Comparison of ENCODE assay signal across 10 cellular contexts in genomic region chr5:172904312-172904642, GRCh38. TPM values are rescaled to one million over a fixed set of nuclear protein-coding genes. Genes with fewer than 3 reads are reported as not detected.
DNase-seq lines count a peak whose midpoint lies in the region; ATAC-seq and TF ChIP-seq lines count a peak whose summit lies in the region.
"Had no signal": no experiment of that assay in that cellular context is flagged by ENCODE, and none has a peak within 500 bp of the region (broad histone marks: within the 10 kb centered on the region; RNA-seq: fewer than 3 reads in every experiment).

No MANE protein-coding gene starts in this region.

- ATAC-seq in left ventricle myocardium superior (peak; percentile 1), gastrocnemius medialis (peak; percentile 0 to 1), GM21619 (IDR thresholded peaks at IDR 0.05; ENCODE audit: unreplicated experiment) (no peak)

- peaks cover 2% of the 10 kb centered on the region for H3K27me3 Mint-ChIP-seq in neural progenitor cell (ENCODE audit: insufficient read depth, low read depth)

- H3F3A ChIP-seq in neural progenitor cell (ENCODE audit: low read depth), result no peaks in the 10 kb centered on the region

- peaks cover 3% of the 10 kb centered on the region for H3K36me3 Mint-ChIP-seq in neural progenitor cell

- H3K4me1 Mint-ChIP-seq in neural progenitor cell, result peaks cover 8% of the 10 kb centered on the region

- no peak for DNase-seq in left ventricle myocardium superior
- DNase-seq in gastrocnemius medialis, result no peak
- no peak for DNase-seq in DMS79 (lab: John Stamatoyannopoulos, UW)
- no peak for DNase-seq in neural progenitor cell (ENCODE audit: low spot score)
- DNase-seq in stimulated activated CD4-positive, alpha-beta T cell treated with anti-CD3 and anti-CD28 coated beads, Interleukin-1b, Interleukin-23, amount 100 ng/mL, for 48 hours, result no peak
- DNase-seq: activated naive CD4-positive, alpha-beta T cell; AML-193 had no signal

- TF ChIP-seq CTCF in gastrocnemius medialis (IDR thresholded peaks at IDR 0.05 in 4 of 5, conservative IDR thresholded peaks at IDR 0.05 in 1 of 5), result no peak
- TF ChIP-seq CTCF in neural progenitor cell (IDR thresholded peaks at IDR 0.05), result no peak

- no peaks in the 10 kb centered on the region for H3K9me3 Mint-ChIP-seq in neural progenitor cell

- H2AFZ ChIP-seq in neural progenitor cell (replicated peaks), result no peak overlapping the region

- H3K9ac ChIP-seq in BLaER1 treated with 17β-estradiol and CSF1 and Interleukin-3, amounts not matched to agents 10 nM and 100 nM, result peak overlapping the region in 3 of 11 experiments; percentile 6 to 46 (median 15); a peak in 4 of 22 replicates
- H3K9ac ChIP-seq in neural progenitor cell, result no peak overlapping the region

- no peaks in the 10 kb centered on the region for H3K9me3 ChIP-seq in BLaER1 treated with 17β-estradiol and CSF1 and Interleukin-3, amounts not matched to agents 10 nM and 100 nM (replicated peaks in 1 of 11)
- H3K9me3 ChIP-seq in gastrocnemius medialis (no peaks in the 10 kb centered on the region), neural progenitor cell (ENCODE audit: low read depth) (no peaks in the 10 kb centered on the region)

- peaks cover 0 to 29% (median 3%) of the 10 kb centered on the region in 11 experiments; a peak in 5 of 22 replicates for H4K20me1 ChIP-seq in BLaER1 treated with 17β-estradiol and CSF1 and Interleukin-3, amounts not matched to agents 10 nM and 100 nM
- H4K20me1 ChIP-seq in neural progenitor cell (ENCODE audit: low read depth), result peaks cover 12% of the 10 kb centered on the region

- H3K4me3 ChIP-seq in BLaER1 treated with 17β-estradiol and CSF1 and Interleukin-3, amounts not matched to agents 10 nM and 100 nM, result no peak overlapping the region
- no peak overlapping the region for H3K4me3 ChIP-seq in gastrocnemius medialis
- H3K4me3 ChIP-seq in neural progenitor cell, result no peak overlapping the region

- TF ChIP-seq POLR2A in gastrocnemius medialis (IDR thresholded peaks at IDR 0.05), result no peak

- H3K4me3 Mint-ChIP-seq in neural progenitor cell, result no peak overlapping the region

- H3K4me2 ChIP-seq in BLaER1 treated with 17β-estradiol and CSF1 and Interleukin-3, amounts not matched to agents 10 nM and 100 nM, result peak overlapping the region in 3 of 11 experiments; percentile 1 to 39 (median 10); a peak in 5 of 22 replicates
- H3K4me2 ChIP-seq in neural progenitor cell, result no peak overlapping the region

- H3K27me3 ChIP-seq in BLaER1 treated with 17β-estradiol and CSF1 and Interleukin-3, amounts not matched to agents 10 nM and 100 nM, result no peaks in the 10 kb centered on the region
- H3K27me3 ChIP-seq in gastrocnemius medialis, result no peaks in the 10 kb centered on the region
- no peaks in the 10 kb centered on the region for H3K27me3 ChIP-seq in neural progenitor cell

- peak overlapping the region in 9 of 11 experiments; percentile 4 to 61 (median 24); a peak in 12 of 22 replicates for H3K27ac ChIP-seq in BLaER1 treated with 17β-estradiol and CSF1 and Interleukin-3, amounts not matched to agents 10 nM and 100 nM
- H3K27ac ChIP-seq in angular gyrus (ENCODE audit: low read depth, low read length) (peak overlapping the region; percentile 13), gastrocnemius medialis (peak overlapping the region; percentile 85 to 94 (median 92)), neural progenitor cell (no peak overlapping the region)

- no peak overlapping the region for H3K27ac Mint-ChIP-seq in neural progenitor cell

- peaks cover 25 to 88% (median 56%) of the 10 kb centered on the region in 11 experiments for H3K36me3 ChIP-seq in BLaER1 treated with 17β-estradiol and CSF1 and Interleukin-3, amounts not matched to agents 10 nM and 100 nM
- H3K36me3 ChIP-seq in gastrocnemius medialis, result no peaks in the 10 kb centered on the region
- no peaks in the 10 kb centered on the region for H3K36me3 ChIP-seq in neural progenitor cell

- in situ Hi-C loops in gastrocnemius medialis (cut with MboI; ENCODE audit: low sequenced_read_pairs in 4 of 4), result loop anchor here in 1 of 4 donors (10.0 kb wide), 1 partner anchor 69 kb away; the partner anchor contains the start of gene ERGIC1

- intact Hi-C loops in left ventricle myocardium superior (cut with micrococcal nuclease) (loop anchor here (10.0 kb wide), 1 partner anchor 129 kb away; the partner anchor contains the start of gene DUSP1), gastrocnemius medialis (cut with DNase I; ENCODE audit: low total_unique reads) (loop anchor here (1.0 to 2.0 kb wide), 2 partner anchors 133 to 187 kb away; partner anchors contain the start of gene DUSP1)

- peaks cover 23 to 72% (median 48%) of the 10 kb centered on the region in 10 experiments for H3K4me1 ChIP-seq in BLaER1 treated with 17β-estradiol and CSF1 and Interleukin-3, amounts not matched to agents 10 nM and 100 nM
- H3K4me1 ChIP-seq in gastrocnemius medialis (peaks cover 56 to 70% of the 10 kb centered on the region in 2 donors), neural progenitor cell (peaks cover 14% of the 10 kb centered on the region)

- no peaks in the 10 kb centered on the region for H3K79me2 ChIP-seq in neural progenitor cell (ENCODE audit: low read depth)

RNA-seq across cellular contexts. Expression of gene RPL26L1, which starts 54.9 kb away (rescaled TPM):
- total RNA-seq in left ventricle myocardium superior (22.3 TPM), gastrocnemius medialis (10 to 100 TPM; 24.8 to 50.4 (median 41.5) TPM), neural progenitor cell (ENCODE audit: low replicate concordance) (55.7 and 99.3 TPM in 2 replicates)
